In the genomic region with DNA sequence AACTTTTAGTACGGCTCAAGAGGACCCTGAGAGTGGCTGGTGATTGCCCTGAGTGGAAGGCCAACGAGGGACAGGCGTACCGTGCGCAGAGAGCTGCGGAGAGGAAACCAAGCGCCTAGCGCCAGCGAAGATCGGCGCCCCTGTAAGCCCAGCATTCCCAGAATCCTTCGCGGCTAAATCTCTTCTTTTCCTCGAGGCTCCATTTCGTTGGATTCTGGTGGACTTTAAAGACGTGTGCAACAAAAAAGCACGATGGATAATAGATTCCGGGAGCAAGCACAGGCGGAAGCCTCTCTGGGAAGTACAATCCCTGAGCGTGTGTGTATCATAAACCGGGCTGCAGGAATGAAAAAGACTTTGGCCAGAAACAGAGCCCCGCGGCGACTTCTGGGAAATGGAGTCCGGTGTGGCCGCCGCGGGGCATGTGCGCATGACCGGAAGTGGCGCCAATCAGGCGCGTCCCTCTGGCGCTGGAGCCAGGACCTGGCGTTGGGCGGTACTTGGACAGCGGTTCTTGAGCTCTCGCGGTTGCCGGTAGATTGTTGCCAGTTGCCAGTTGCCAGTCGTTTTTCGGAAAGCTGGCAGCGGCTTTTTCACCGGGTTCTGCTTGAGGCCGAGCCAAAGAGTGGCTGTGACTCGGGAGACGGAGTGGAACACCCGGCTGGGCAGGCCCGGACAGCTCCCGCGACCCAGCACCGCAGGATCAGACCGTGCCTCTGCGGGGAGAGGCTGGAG, we compare ENCODE assay signal across 8 cellular contexts. TPM values are rescaled to one million over a fixed set of nuclear protein-coding genes. Genes with fewer than 3 reads are reported as not detected.
A peak's percentile ranks its signal among the peaks of the same experiment; 100 is the strongest.
DNase-seq lines count a peak whose midpoint lies in the region; ATAC-seq, FAIRE-seq and TF ChIP-seq lines count a peak whose summit lies in the region.

A gene (plus strand): TSS at position 449 of the 735 bp plus-strand sequence. CDS start 406 bp downstream, outside the sequence.

- H3K27me3 ChIP-seq in spleen (replicated peaks in 1 of 7): no peaks in the 10 kb centered on the region

- intact Hi-C loops in spleen (cut with DNase I; ENCODE audit: low total_unique reads): no loop called here

- peaks cover 0 to 15% (median 10%) of the 10 kb centered on the region in 6 donors for H3K36me3 ChIP-seq in spleen

- no peaks in the 10 kb centered on the region for H3K9me3 ChIP-seq in spleen

- H3K4me3 ChIP-seq in spleen: peak within 1 kb of the TSS; percentile 77 to 96 (median 92)

- TF ChIP-seq CTCF in spleen (IDR thresholded peaks at IDR 0.05 in 8 of 11, conservative IDR thresholded peaks at IDR 0.05 in 3 of 11): peak in 5 of 11 experiments; percentile 5 to 53 (median 35)

- DNase-seq in AG20443 (ENCODE audit: low spot score) (peak; percentile 99), NCI-H446 treated with DMSO at 0.1 percent for 48 hours (lab: John Stamatoyannopoulos, UW) (peak; percentile 74), spleen (peak; percentile 97)
- DNase-seq in activated CD4-positive, CD25-positive, alpha-beta regulatory T cell treated with anti-CD3 and anti-CD28 coated beads, Interleukin-2, amount 50 U/mL, for 16 hours (ENCODE audit: low read depth, low spot score): peak; percentile 77
- DNase-seq in central memory CD4-positive, alpha-beta T cell: peak; percentile 87

- ATAC-seq in HG03378 (IDR thresholded peaks at IDR 0.05; ENCODE audit: unreplicated experiment): peak; percentile 78

- WGBS in spleen, 5 donors: 0 to 1% (median 0%) methylated on average over 48 to 54 of the region's 54 CpGs

- TF ChIP-seq POLR2A in GM19193 (IDR thresholded peaks at IDR 0.05; ENCODE audit: extremely low read depth, insufficient read depth, insufficient read length) (peak; percentile 88), spleen (IDR thresholded peaks at IDR 0.05) (peak in 1 of 3 donors; percentile 17)

- H3K27ac ChIP-seq in spleen: peak within 1 kb of the TSS; percentile 83 to 92 (median 88)

- peaks cover 21 to 71% (median 47%) of the 10 kb centered on the region in 6 donors for H3K4me1 ChIP-seq in spleen

- FAIRE-seq in islet of Langerhans (lab: Jason Lieb, UNC): peak; percentile 95

RNA-seq across cellular contexts. Expression of the gene that starts here (rescaled TPM):
- 10 to 100 TPM; 10.4 to 14.7 (median 12.7) TPM for total RNA-seq in spleen
- polyA plus RNA-seq in spleen: 1 to 10 TPM; 2.3 to 4.1 (median 3.8) TPM

Comparison
In these comparisons a context has a peak if more than half of its experiments do, and no peak if none do; other contexts are left out.
1. Peak in every context shown above with its lines: DNase-seq, ATAC-seq, H3K4me3 ChIP-seq and H3K27ac ChIP-seq.